8 cellular contexts compared by ENCODE assay signal in genomic region chr3:10198761-10199688, GRCh38. TPM values are rescaled to one million over a fixed set of nuclear protein-coding genes. Genes with fewer than 3 reads are reported as not detected.
DNase-seq lines count a peak whose midpoint lies in the region; ATAC-seq and TF ChIP-seq lines count a peak whose summit lies in the region.

No MANE protein-coding gene starts in this region.

- no peaks in the 10 kb centered on the region for H3K9me3 ChIP-seq in AG04450 (ENCODE audit: control insufficient read depth, insufficient read depth, low read length)
- no peaks in the 10 kb centered on the region for H3K9me3 ChIP-seq in tibial nerve

- CTCF ChIA-PET in AG04450 (lab: Charles Lee) = no interaction called here

- TF ChIP-seq EP300 in tibial nerve (IDR thresholded peaks at IDR 0.05) = no peak

- no peaks in the 10 kb centered on the region for H3K36me3 Mint-ChIP-seq in chondrocyte (ENCODE audit: low read depth)
- no peaks in the 10 kb centered on the region for H3K36me3 Mint-ChIP-seq in progenitor cell of endocrine pancreas (ENCODE audit: insufficient read depth)
- H3K36me3 Mint-ChIP-seq in mesothelial cell of epicardium = no peaks in the 10 kb centered on the region

- peaks cover 0 to 42% (median 19%) of the 10 kb centered on the region in 4 donors for H3K4me1 ChIP-seq in tibial nerve

- H3K4me3 Mint-ChIP-seq in chondrocyte (ENCODE audit: unreplicated experiment) = no peak overlapping the region
- no peak overlapping the region for H3K4me3 Mint-ChIP-seq in progenitor cell of endocrine pancreas (ENCODE audit: low read depth)
- H3K4me3 Mint-ChIP-seq in mesothelial cell of epicardium = no peak overlapping the region

- H3K27me3 Mint-ChIP-seq in chondrocyte (ENCODE audit: low read depth) = no peaks in the 10 kb centered on the region
- no peaks in the 10 kb centered on the region for H3K27me3 Mint-ChIP-seq in progenitor cell of endocrine pancreas
- H3K27me3 Mint-ChIP-seq in mesothelial cell of epicardium (ENCODE audit: low read depth) = no peaks in the 10 kb centered on the region

- POLR2A ChIA-PET in AG04450 (lab: Yijun Ruan, JAX) = no interaction called here

- no peaks in the 10 kb centered on the region for H3K27me3 ChIP-seq in AG04450 (ENCODE audit: control insufficient read depth, insufficient read depth, low read length)
- H3K27me3 ChIP-seq in tibial nerve = no peaks in the 10 kb centered on the region

- ATAC-seq in GM19324 (IDR thresholded peaks at IDR 0.05; ENCODE audit: low FRiP score, unreplicated experiment) (peak; percentile 71), HG03432 (IDR thresholded peaks at IDR 0.05; ENCODE audit: unreplicated experiment) (peak; percentile 72)

- H3K36me3 ChIP-seq in tibial nerve = peaks cover 0 to 21% (median 0%) of the 10 kb centered on the region in 3 donors

- WGBS in tibial nerve, 2 donors = 69 to 71% methylated on average over 13 of the region's 13 CpGs

- TF ChIP-seq POLR2A in tibial nerve (IDR thresholded peaks at IDR 0.05) = no peak

- TF ChIP-seq CTCF in AG04450 (IDR thresholded peaks at IDR 0.05; ENCODE audit: low read depth, low read length) = no peak
- TF ChIP-seq CTCF in chondrocyte (IDR thresholded peaks at IDR 0.05) = no peak
- TF ChIP-seq CTCF in progenitor cell of endocrine pancreas (IDR thresholded peaks at IDR 0.05; ENCODE audit: unreplicated experiment) = no peak
- TF ChIP-seq CTCF in mesothelial cell of epicardium (IDR thresholded peaks at IDR 0.05; ENCODE audit: unreplicated experiment) = no peak
- no peak for TF ChIP-seq CTCF in tibial nerve (IDR thresholded peaks at IDR 0.05)

- H3K4me3 ChIP-seq in AG04450 (ENCODE audit: low read depth, low read length) (no peak overlapping the region), tibial nerve (no peak overlapping the region)

- H3K27ac ChIP-seq in AG04450 (ENCODE audit: low read depth, low read length) (peak overlapping the region; percentile 24), tibial nerve (peak overlapping the region in 2 of 4 donors; percentile 35 to 46)

- no peaks in the 10 kb centered on the region for H3K9me3 Mint-ChIP-seq in chondrocyte (ENCODE audit: low read depth)
- H3K9me3 Mint-ChIP-seq in progenitor cell of endocrine pancreas (ENCODE audit: low read depth) = no peaks in the 10 kb centered on the region
- H3K9me3 Mint-ChIP-seq in mesothelial cell of epicardium = no peaks in the 10 kb centered on the region

- no peak for DNase-seq in AG04450 (ENCODE audit: low read depth, low spot score)
- DNase-seq in activated CD4-positive, CD25-positive, alpha-beta regulatory T cell treated with anti-CD3 and anti-CD28 coated beads, Interleukin-2, amount 50 U/mL, for 16 hours (ENCODE audit: low read depth, low spot score) = peak; percentile 29
- DNase-seq in chondrocyte (ENCODE audit: low spot score) = no peak
- DNase-seq in progenitor cell of endocrine pancreas (ENCODE audit: low spot score, unreplicated experiment) = no peak
- DNase-seq in mesothelial cell of epicardium (ENCODE audit: low spot score in 2 of 2, unreplicated experiment in 2 of 2) = no peak
- DNase-seq in tibial nerve (ENCODE audit: low spot score in 2 of 2) = no peak

- H3K27ac Mint-ChIP-seq in chondrocyte (ENCODE audit: unreplicated experiment) (peak overlapping the region; percentile 67), progenitor cell of endocrine pancreas (peak overlapping the region; percentile 12), mesothelial cell of epicardium (no peak overlapping the region)

- H3K4me1 Mint-ChIP-seq in chondrocyte (ENCODE audit: low read depth) = peaks cover 35% of the 10 kb centered on the region
- peaks cover 15% of the 10 kb centered on the region for H3K4me1 Mint-ChIP-seq in progenitor cell of endocrine pancreas (ENCODE audit: low read depth)
- H3K4me1 Mint-ChIP-seq in mesothelial cell of epicardium = peaks cover 7% of the 10 kb centered on the region

RNA-seq across cellular contexts. Expression of gene IRAK2, which starts 34.3 kb away (rescaled TPM):
- polyA plus RNA-seq in AG04450 (2011; rRNA removed) = 7.6 and 8.9 TPM in 2 replicates
- 8.4 and 11.4 TPM in 2 replicates for polyA minus RNA-seq in AG04450 (2011; rRNA and poly(A)+ RNA removed)
- total RNA-seq in chondrocyte = 0.63 to 1.6 TPM (median 1.6 TPM) in 3 replicates
- total RNA-seq in progenitor cell of endocrine pancreas = 0.36 and 0.40 TPM in 2 replicates
- 0.69 to 0.97 TPM (median 0.77 TPM) in 3 replicates for total RNA-seq in mesothelial cell of epicardium
- 10 to 100 TPM in 1 of 4 donors, 1 to 10 TPM in 3; 1.5 to 10.8 (median 4.7) TPM for total RNA-seq in tibial nerve

RNA-seq across cellular contexts. Expression of gene TATDN2, which starts 49.2 kb away (rescaled TPM):
- polyA plus RNA-seq in AG04450 (2011; rRNA removed) = 17.7 and 20.5 TPM in 2 replicates
- polyA minus RNA-seq in AG04450 (2011; rRNA and poly(A)+ RNA removed) = 29.1 and 30.2 TPM in 2 replicates
- total RNA-seq in chondrocyte = 29.9 to 41.5 TPM (median 31.8 TPM) in 3 replicates
- total RNA-seq in progenitor cell of endocrine pancreas = 34.5 and 35.5 TPM in 2 replicates
- 38.7 to 40.6 TPM (median 40.2 TPM) in 3 replicates for total RNA-seq in mesothelial cell of epicardium
- 10 to 100 TPM; 21.2 to 28.9 (median 28.5) TPM for total RNA-seq in tibial nerve

RNA-seq across cellular contexts. Expression of gene VHL, which starts 57.4 kb away (rescaled TPM):
- 12.7 and 13.7 TPM in 2 replicates for polyA plus RNA-seq in AG04450 (2011; rRNA removed)
- 16.2 and 19.9 TPM in 2 replicates for polyA minus RNA-seq in AG04450 (2011; rRNA and poly(A)+ RNA removed)
- 31.4 to 39.1 TPM (median 38.5 TPM) in 3 replicates for total RNA-seq in chondrocyte
- total RNA-seq in progenitor cell of endocrine pancreas = 70.3 and 72.5 TPM in 2 replicates
- 71.2 to 73.7 TPM (median 72.9 TPM) in 3 replicates for total RNA-seq in mesothelial cell of epicardium
- total RNA-seq in tibial nerve = 10 to 100 TPM; 24.0 to 45.9 (median 37.0) TPM
